Comparison of ENCODE assay signal across 1 cellular context in genomic region chr17:49590874-49591273, GRCh38.
A peak's percentile ranks its signal among the peaks of the same experiment; 100 is the strongest.
TF ChIP-seq lines count a peak whose summit lies in the region.

No MANE protein-coding gene starts in this region.

TF ChIP-seq in HepG2, 621 proteins besides CTCF, POLR2A, EP300 and RAD21 (continued from another document):
- TF ChIP-seq TFDP1 (CRISPR knock-in tag; IDR thresholded peaks at IDR 0.05; ENCODE audit: borderline replicate concordance) (no peak), CHD4 (IDR thresholded peaks at IDR 0.05; ENCODE audit: borderline replicate concordance, low read length) (peak; percentile 62; the same call in 1 of the 2 replicates), KLF6 (CRISPR knock-in tag; IDR thresholded peaks at IDR 0.05) (no peak), PCBP1 (IDR thresholded peaks at IDR 0.05; ENCODE audit: borderline replicate concordance, low read depth, low read length) (no peak), PRDM4 (CRISPR knock-in tag; IDR thresholded peaks at IDR 0.05; ENCODE audit: borderline replicate concordance) (no peak), PRMT3 (CRISPR knock-in tag; IDR thresholded peaks at IDR 0.05; ENCODE audit: borderline replicate concordance, low read depth) (no peak)
TF ChIP-seq in HepG2: peak in this region for 3.
